Comparison of ENCODE assay signal across 16 cellular contexts in the genomic region with DNA sequence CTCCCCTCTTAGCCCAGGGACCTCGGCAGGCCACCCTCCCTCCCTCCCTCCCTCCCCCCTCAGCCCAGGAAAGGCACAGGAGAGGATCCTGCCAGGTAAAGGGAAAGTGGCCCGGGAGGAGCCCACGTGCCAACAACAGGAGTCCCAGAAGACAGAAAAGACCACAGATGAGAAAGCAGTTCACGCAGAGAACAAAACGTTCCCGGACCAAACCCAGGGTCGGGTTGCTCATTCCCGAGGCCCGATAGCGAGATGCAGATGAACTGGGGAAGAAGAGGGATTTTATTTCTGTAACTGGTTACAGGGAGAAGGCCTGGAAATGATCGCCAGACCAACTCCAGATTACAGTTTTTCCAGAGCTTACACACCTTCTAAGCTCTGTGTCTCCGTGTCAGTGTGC. TPM values are rescaled to one million over a fixed set of nuclear protein-coding genes. Genes with fewer than 3 reads are reported as not detected.
DNase-seq lines count a peak whose midpoint lies in the region; ATAC-seq, FAIRE-seq and TF ChIP-seq lines count a peak whose summit lies in the region.
"Had no signal": no experiment of that assay in that cellular context is flagged by ENCODE, and none has a peak within 500 bp of the region (broad histone marks: within the 10 kb centered on the region; RNA-seq: fewer than 3 reads in every experiment).

No MANE protein-coding gene starts in this region.

- intact Hi-C loops in natural killer cell (cut with micrococcal nuclease), result no loop called here

- no peaks in the 10 kb centered on the region for H3K9me3 Mint-ChIP-seq in natural killer cell treated with Interleukin-12 subunit alpha and Interleukin-12 subunit beta and Interleukin-15 and Interleukin-18, amount 100 ng/mL, for 72 hours
- H3K9me3 Mint-ChIP-seq in natural killer cell (no peaks in the 10 kb centered on the region), neural crest cell (no peaks in the 10 kb centered on the region)
- H3K9me3 Mint-ChIP-seq: activated naive CD4-positive, alpha-beta T cell treated with anti-CD3 and anti-CD28 coated beads, Interleukin-2, amount 50 U/mL, for 24 hours had no signal

- H3K4me3 Mint-ChIP-seq in natural killer cell treated with Interleukin-12 subunit alpha and Interleukin-12 subunit beta and Interleukin-15 and Interleukin-18, amount 100 ng/mL, for 72 hours, result peak overlapping the region; percentile 22
- H3K4me3 Mint-ChIP-seq in natural killer cell (no peak overlapping the region), neural crest cell (peak overlapping the region; percentile 67)
- H3K4me3 Mint-ChIP-seq: activated naive CD4-positive, alpha-beta T cell treated with anti-CD3 and anti-CD28 coated beads, Interleukin-2, amount 50 U/mL, for 24 hours had no signal

- POLR2A ChIA-PET in HEK293T (lab: Yijun Ruan, JAX), result no interaction called here

- no peaks in the 10 kb centered on the region for H3K36me3 Mint-ChIP-seq in natural killer cell treated with Interleukin-12 subunit alpha and Interleukin-12 subunit beta and Interleukin-15 and Interleukin-18, amount 100 ng/mL, for 72 hours
- H3K36me3 Mint-ChIP-seq in natural killer cell (no peaks in the 10 kb centered on the region), neural crest cell (ENCODE audit: low read depth) (no peaks in the 10 kb centered on the region)
- H3K36me3 Mint-ChIP-seq: activated naive CD4-positive, alpha-beta T cell treated with anti-CD3 and anti-CD28 coated beads, Interleukin-2, amount 50 U/mL, for 24 hours had no signal

- CTCF ChIA-PET in HEK293T (lab: Yijun Ruan, JAX), result no interaction called here

- peak overlapping the region in 1 of 2 donors; percentile 23 for H3K27ac Mint-ChIP-seq in natural killer cell treated with Interleukin-12 subunit alpha and Interleukin-12 subunit beta and Interleukin-15 and Interleukin-18, amount 100 ng/mL, for 72 hours
- H3K27ac Mint-ChIP-seq in natural killer cell (no peak overlapping the region), neural crest cell (ENCODE audit: unreplicated experiment) (peak overlapping the region; percentile 91)

- H3K27me3 Mint-ChIP-seq in natural killer cell treated with Interleukin-12 subunit alpha and Interleukin-12 subunit beta and Interleukin-15 and Interleukin-18, amount 100 ng/mL, for 72 hours, result peaks cover 0 to 2% of the 10 kb centered on the region in 2 donors
- peaks cover 5 to 12% of the 10 kb centered on the region in 2 donors for H3K27me3 Mint-ChIP-seq in natural killer cell (ENCODE audit: low read depth in 2 of 2)
- H3K27me3 Mint-ChIP-seq in neural crest cell (ENCODE audit: low read depth), result no peaks in the 10 kb centered on the region

- peaks cover 5 to 8% of the 10 kb centered on the region in 2 donors for H3K4me1 Mint-ChIP-seq in natural killer cell treated with Interleukin-12 subunit alpha and Interleukin-12 subunit beta and Interleukin-15 and Interleukin-18, amount 100 ng/mL, for 72 hours (ENCODE audit: low read depth in 2 of 2)
- H3K4me1 Mint-ChIP-seq in natural killer cell (peaks cover 5 to 11% of the 10 kb centered on the region in 2 donors), neural crest cell (peaks cover 15% of the 10 kb centered on the region)
- H3K4me1 Mint-ChIP-seq: activated naive CD4-positive, alpha-beta T cell treated with anti-CD3 and anti-CD28 coated beads, Interleukin-2, amount 50 U/mL, for 24 hours had no signal

- DNase-seq in natural killer cell treated with Interleukin-12 subunit alpha and Interleukin-12 subunit beta and Interleukin-15 and Interleukin-18, amount 100 ng/mL, for 72 hours (ENCODE audit: low spot score), result no peak
- DNase-seq in natural killer cell, result no peak
- peak; percentile 4 for DNase-seq in fibroblast of peridontal ligament (ENCODE audit: extremely low read depth)
- no peak for DNase-seq in neural crest cell (ENCODE audit: low read depth, low spot score)
- DNase-seq in GM12892 (ENCODE audit: insufficient read length), result no peak
- DNase-seq in HEK293T (ENCODE audit: extremely low spot score), result no peak
- no peak for DNase-seq in stimulated activated naive CD4-positive, alpha-beta T cell (lab: John Stamatoyannopoulos, UW)
- DNase-seq: activated CD8-positive, alpha-beta memory T cell treated with anti-CD3 and anti-CD28 coated beads, Interleukin-2, amount 50 U/mL, for 4 hours; HCEC 1CT; PC-3; stimulated activated naive CD4-positive, alpha-beta T cell treated with Interleukin-2 at 50 U/mL for 16 hours had no signal

- no peak for FAIRE-seq in GM12892 (lab: Jason Lieb, UNC)
- FAIRE-seq: keratinocyte had no signal

- TF ChIP-seq POLR2A in GM12892 (IDR thresholded peaks at IDR 0.05; ENCODE audit: low read depth, low read length), result no peak

- no peak for ATAC-seq in natural killer cell treated with Interleukin-12 subunit alpha and Interleukin-12 subunit beta and Interleukin-15 and Interleukin-18, amount 100 ng/mL, for 72 hours
- ATAC-seq in natural killer cell (no peak), HG03196 (IDR thresholded peaks at IDR 0.05; ENCODE audit: unreplicated experiment) (no peak)
- ATAC-seq: PC-3 had no signal

- no peak for TF ChIP-seq CTCF in natural killer cell (IDR thresholded peaks at IDR 0.05)
- no peak for TF ChIP-seq CTCF in neural crest cell (conservative IDR thresholded peaks at IDR 0.05)

TF ChIP-seq in HEK293T, 16 proteins besides CTCF, POLR2A, EP300 and RAD21:
- TF ChIP-seq FOXM1 (IDR thresholded peaks at IDR 0.05; ENCODE audit: borderline replicate concordance), result no peak
- TF ChIP-seq NFRKB (IDR thresholded peaks at IDR 0.05), result no peak
- TF ChIP-seq LEF1 (IDR thresholded peaks at IDR 0.05; ENCODE audit: borderline replicate concordance), result no peak
- TF ChIP-seq TARDBP (IDR thresholded peaks at IDR 0.05), result no peak
- TF ChIP-seq SUZ12 (IDR thresholded peaks at IDR 0.05), result no peak
- TF ChIP-seq, protein P1, sequence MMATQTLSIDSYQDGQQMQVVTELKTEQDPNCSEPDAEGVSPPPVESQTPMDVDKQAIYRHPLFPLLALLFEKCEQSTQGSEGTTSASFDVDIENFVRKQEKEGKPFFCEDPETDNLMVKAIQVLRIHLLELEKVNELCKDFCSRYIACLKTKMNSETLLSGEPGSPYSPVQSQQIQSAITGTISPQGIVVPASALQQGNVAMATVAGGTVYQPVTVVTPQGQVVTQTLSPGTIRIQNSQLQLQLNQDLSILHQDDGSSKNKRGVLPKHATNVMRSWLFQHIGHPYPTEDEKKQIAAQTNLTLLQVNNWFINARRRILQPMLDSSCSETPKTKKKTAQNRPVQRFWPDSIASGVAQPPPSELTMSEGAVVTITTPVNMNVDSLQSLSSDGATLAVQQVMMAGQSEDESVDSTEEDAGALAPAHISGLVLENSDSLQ (IDR thresholded peaks at IDR 0.05), result no peak
- TF ChIP-seq FOXA1 (IDR thresholded peaks at IDR 0.05), result no peak
- TF ChIP-seq FOXK2 (IDR thresholded peaks at IDR 0.05), result no peak
- TF ChIP-seq ZNF384 (IDR thresholded peaks at IDR 0.05), result no peak
- no peak for TF ChIP-seq CTBP1 (IDR thresholded peaks at IDR 0.05; ENCODE audit: borderline replicate concordance)
- TF ChIP-seq BHLHE40 (IDR thresholded peaks at IDR 0.05; ENCODE audit: borderline replicate concordance), result no peak
- TF ChIP-seq HDGF (IDR thresholded peaks at IDR 0.05; ENCODE audit: borderline replicate concordance), result no peak
- TF ChIP-seq L3MBTL2 (conservative IDR thresholded peaks at IDR 0.05), result no peak
- TF ChIP-seq ARNT (IDR thresholded peaks at IDR 0.05), result no peak
- no peak for TF ChIP-seq ELF4 (IDR thresholded peaks at IDR 0.05)

RNA-seq across cellular contexts. Expression of gene NEU4, which starts 0.9 kb away (rescaled TPM):
- 1 to 10 TPM in 1 of 2 donors, under 1 TPM in 1; 0.86 to 3.8 TPM for total RNA-seq in natural killer cell treated with Interleukin-12 subunit alpha and Interleukin-12 subunit beta and Interleukin-15 and Interleukin-18, amount 100 ng/mL, for 72 hours
- total RNA-seq in natural killer cell, result 1 to 10 TPM in 2 of 3 donors, under 1 TPM in 1; 0.39 to 6.6 (median 2.2) TPM
- 0.14 and 0.25 TPM in 2 replicates for total RNA-seq in neural crest cell
- 0.19 TPM for polyA plus RNA-seq in GM12892 (2012; ENCODE audit: missing spikeins)
- total RNA-seq: LHCN-M2, PC-3 had no signal
- polyA plus RNA-seq: keratinocyte had no signal

RNA-seq across cellular contexts. Expression of gene GAL3ST2, which starts 31.4 kb away (rescaled TPM):
- total RNA-seq in natural killer cell treated with Interleukin-12 subunit alpha and Interleukin-12 subunit beta and Interleukin-15 and Interleukin-18, amount 100 ng/mL, for 72 hours, result 1 to 10 TPM in 1 of 2 donors, under 1 TPM in 1; 0.83 to 2.8 TPM
- total RNA-seq in natural killer cell (under 1 TPM in 1 of 3 donors, not detected in 2; 0.88 TPM), neural crest cell (0.28 TPM in 1 of 2 replicates, not detected in the other)
- polyA plus RNA-seq in GM12892 (2012; ENCODE audit: missing spikeins), result not detected
- total RNA-seq: LHCN-M2, PC-3 had no signal
- polyA plus RNA-seq: keratinocyte had no signal

RNA-seq across cellular contexts. Expression of gene PDCD1, which starts 50.6 kb away (rescaled TPM):
- total RNA-seq in natural killer cell treated with Interleukin-12 subunit alpha and Interleukin-12 subunit beta and Interleukin-15 and Interleukin-18, amount 100 ng/mL, for 72 hours, result under 1 TPM; 0.78 to 0.89 TPM
- total RNA-seq in natural killer cell, result under 1 TPM in 1 of 3 donors, not detected in 2; 0.45 TPM
- total RNA-seq in neural crest cell, result not detected in 2 replicates
- 1.0 TPM for polyA plus RNA-seq in GM12892 (2012; ENCODE audit: missing spikeins)
- total RNA-seq: LHCN-M2, NCI-H460, PC-3 had no signal
- polyA plus RNA-seq: keratinocyte had no signal
